Comparison of ENCODE assay signal across 18 cellular contexts in the genomic region with DNA sequence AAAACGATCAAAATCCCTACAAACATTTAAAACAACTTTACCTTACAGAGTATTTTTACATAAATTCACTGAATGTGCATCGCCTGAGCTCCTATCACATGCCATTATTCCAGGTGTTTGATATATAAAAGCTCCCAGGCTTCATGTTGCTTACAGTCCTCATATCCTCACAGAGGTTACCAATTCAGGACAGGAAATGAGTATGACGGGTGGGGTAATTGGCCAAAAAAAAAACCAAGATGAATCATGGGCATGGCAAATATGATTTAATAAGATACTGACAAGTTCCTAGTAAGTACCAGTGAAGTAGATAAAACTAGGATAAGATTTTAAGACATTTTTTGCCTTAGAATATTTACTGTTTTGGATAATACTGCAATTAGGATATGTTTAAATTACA.
DNase-seq lines count a peak whose midpoint lies in the region; ATAC-seq and TF ChIP-seq lines count a peak whose summit lies in the region.
"Had no signal": no experiment of that assay in that cellular context is flagged by ENCODE, and none has a peak within 500 bp of the region (broad histone marks: within the 10 kb centered on the region; RNA-seq: fewer than 3 reads in every experiment).

No MANE protein-coding gene starts in this region.

- H3K36me3 ChIP-seq in ACC112 (ENCODE audit: insufficient read depth, low read length) (peaks cover 5% of the 10 kb centered on the region; the same call in 1 of the 2 replicates), GM23338 (ENCODE audit: insufficient read depth) (no peaks in the 10 kb centered on the region), testis (ENCODE audit: low read depth, missing control alignments) (no peaks in the 10 kb centered on the region)

- intact Hi-C loops in testis (cut with DNase I; ENCODE audit: low total_unique reads), result no loop called here

- H3K27ac Mint-ChIP-seq in GM23338, result no peak overlapping the region

- H3K9me2 ChIP-seq in GM23338 (ENCODE audit: insufficient read depth), result no peaks in the 10 kb centered on the region

- CTCF ChIA-PET in RWPE1 (lab: Yijun Ruan, JAX), result no interaction called here

- H3K4me1 ChIP-seq in ACC112 (ENCODE audit: control insufficient read depth, insufficient read depth, low read length, unreplicated experiment), result peaks cover 12% of the 10 kb centered on the region
- no peaks in the 10 kb centered on the region for H3K4me1 ChIP-seq in GM23338 (ENCODE audit: insufficient read depth)
- no peaks in the 10 kb centered on the region for H3K4me1 ChIP-seq in testis
- H3K4me1 ChIP-seq: parathyroid adenoma, SJCRH30 had no signal

- no peaks in the 10 kb centered on the region for H3K79me2 ChIP-seq in ACC112 (ENCODE audit: control insufficient read depth, insufficient read depth, low read length, unreplicated experiment)
- no peaks in the 10 kb centered on the region; the same call in 1 of the 2 replicates for H3K79me2 ChIP-seq in GM23338 (replicated peaks; ENCODE audit: insufficient read depth)

- POLR2A ChIA-PET in RWPE1 (lab: Yijun Ruan, JAX; ENCODE audit: low non-redundant PET), result no interaction called here

- H3K4me3 Mint-ChIP-seq in GM23338, result no peak overlapping the region
- H3K4me3 Mint-ChIP-seq: H9, mesothelial cell of epicardium had no signal

- no peaks in the 10 kb centered on the region for H3F3A ChIP-seq in GM23338 (replicated peaks; ENCODE audit: low read depth)

- no peak overlapping the region for H3K4me3 ChIP-seq in ACC112 (ENCODE audit: low read depth, low read length)
- H3K4me3 ChIP-seq in GM23338, result no peak overlapping the region
- no peak overlapping the region for H3K4me3 ChIP-seq in fibroblast of pulmonary artery (replicated peaks; ENCODE audit: low read depth, low read length)
- H3K4me3 ChIP-seq in testis, result no peak overlapping the region
- H3K4me3 ChIP-seq: SJCRH30 had no signal

- ATAC-seq in GM23338, result no peak
- no peak for ATAC-seq in left lobe of liver
- no peak for ATAC-seq in HG03025 (IDR thresholded peaks at IDR 0.05; ENCODE audit: low FRiP score, unreplicated experiment)

- TF ChIP-seq POLR2A in testis (IDR thresholded peaks at IDR 0.05), result no peak

- no peaks in the 10 kb centered on the region for H3K4me1 Mint-ChIP-seq in GM23338
- H3K4me1 Mint-ChIP-seq: H9 had no signal

- WGBS in testis, 2 donors, result 75 to 81% methylated on average over 3 of the region's 3 CpGs

- H3K4me2 ChIP-seq in GM23338, result no peak overlapping the region

- no peak for DNase-seq in GM23338 (ENCODE audit: low spot score)
- peak; percentile 87 for DNase-seq in RWPE1 (ENCODE audit: low spot score)
- DNase-seq in fibroblast of pulmonary artery (ENCODE audit: low read depth), result peak; percentile 47
- no peak for DNase-seq in left lobe of liver (ENCODE audit: low spot score)
- DNase-seq in testis, result no peak
- DNase-seq in SKM-1 (lab: John Stamatoyannopoulos, UW; ENCODE audit: unreplicated experiment), result no peak
- DNase-seq: activated T-cell treated with anti-CD3 and anti-CD28 coated beads, Interleukin-2, amount 50 U/mL, for 48 hours; C1 segment of cervical spinal cord; effector memory CD4-positive, alpha-beta T cell; GDM1; H9; NCI-H1417 treated with DMSO at 0.1 percent for 48 hours; SJCRH30; stimulated activated CD4-positive, alpha-beta T cell treated with anti-CD3 and anti-CD28 coated beads, Interleukin-1b, Interleukin-23, amount 100 ng/mL, for 48 hours had no signal

- no peaks in the 10 kb centered on the region for H3K9me3 ChIP-seq in testis
- H3K9me3 ChIP-seq: SJCRH30 had no signal

- H3K27ac ChIP-seq in ACC112 (ENCODE audit: low read depth, low read length) (peak overlapping the region; percentile 38; the same call in 1 of the 2 replicates), GM23338 (ENCODE audit: low read depth) (peak overlapping the region; percentile 4), RWPE1 (peak overlapping the region; percentile 72), testis (no peak overlapping the region)
- H3K27ac ChIP-seq: parathyroid adenoma, SJCRH30 had no signal

- no peaks in the 10 kb centered on the region for H3K9me3 Mint-ChIP-seq in GM23338
- H3K9me3 Mint-ChIP-seq: H9, mesothelial cell of epicardium had no signal

- no peaks in the 10 kb centered on the region; the same call in 1 of the 2 replicates for H4K20me1 ChIP-seq in GM23338 (replicated peaks; ENCODE audit: insufficient read depth)

- H2AFZ ChIP-seq in ACC112 (ENCODE audit: low read length, unreplicated experiment), result no peak overlapping the region
- no peak overlapping the region for H2AFZ ChIP-seq in GM23338
- H2AFZ ChIP-seq: parathyroid adenoma had no signal

- H3K27me3 ChIP-seq in ACC112 (ENCODE audit: insufficient read depth, low read length) (no peaks in the 10 kb centered on the region), GM23338 (ENCODE audit: insufficient read depth) (no peaks in the 10 kb centered on the region), testis (no peaks in the 10 kb centered on the region)
- H3K27me3 ChIP-seq: SJCRH30 had no signal

- TF ChIP-seq CTCF in GM23338 (conservative IDR thresholded peaks at IDR 0.05; ENCODE audit: low read depth in 2 of 2), result no peak
- TF ChIP-seq CTCF in RWPE1 (conservative IDR thresholded peaks at IDR 0.05; ENCODE audit: low read depth), result no peak
- no peak for TF ChIP-seq CTCF in fibroblast of pulmonary artery (IDR thresholded peaks at IDR 0.05; ENCODE audit: low read length, missing control alignments)
- TF ChIP-seq CTCF in testis (IDR thresholded peaks at IDR 0.05), result no peak

- no peaks in the 10 kb centered on the region for H3K27me3 Mint-ChIP-seq in GM23338 (ENCODE audit: insufficient read depth, low read depth, poor library complexity)

- no peaks in the 10 kb centered on the region; the same call in 2 of the 3 replicates for H3K36me3 Mint-ChIP-seq in GM23338 (ENCODE audit: low read depth)

TF ChIP-seq in GM23338, 12 proteins besides CTCF, POLR2A, EP300 and RAD21 (continues in another document):
- TF ChIP-seq ZNF114 (CRISPR knock-in tag; IDR thresholded peaks at IDR 0.05) (no peak), EZH2 (IDR thresholded peaks at IDR 0.05; ENCODE audit: low read depth, unreplicated experiment) (no peak), JUNB (IDR thresholded peaks at IDR 0.05; ENCODE audit: unreplicated experiment) (no peak), NANOG (IDR thresholded peaks at IDR 0.05; ENCODE audit: borderline replicate concordance) (no peak), STAT1 (IDR thresholded peaks at IDR 0.05; ENCODE audit: unreplicated experiment) (no peak)
- TF ChIP-seq, protein P1, sequence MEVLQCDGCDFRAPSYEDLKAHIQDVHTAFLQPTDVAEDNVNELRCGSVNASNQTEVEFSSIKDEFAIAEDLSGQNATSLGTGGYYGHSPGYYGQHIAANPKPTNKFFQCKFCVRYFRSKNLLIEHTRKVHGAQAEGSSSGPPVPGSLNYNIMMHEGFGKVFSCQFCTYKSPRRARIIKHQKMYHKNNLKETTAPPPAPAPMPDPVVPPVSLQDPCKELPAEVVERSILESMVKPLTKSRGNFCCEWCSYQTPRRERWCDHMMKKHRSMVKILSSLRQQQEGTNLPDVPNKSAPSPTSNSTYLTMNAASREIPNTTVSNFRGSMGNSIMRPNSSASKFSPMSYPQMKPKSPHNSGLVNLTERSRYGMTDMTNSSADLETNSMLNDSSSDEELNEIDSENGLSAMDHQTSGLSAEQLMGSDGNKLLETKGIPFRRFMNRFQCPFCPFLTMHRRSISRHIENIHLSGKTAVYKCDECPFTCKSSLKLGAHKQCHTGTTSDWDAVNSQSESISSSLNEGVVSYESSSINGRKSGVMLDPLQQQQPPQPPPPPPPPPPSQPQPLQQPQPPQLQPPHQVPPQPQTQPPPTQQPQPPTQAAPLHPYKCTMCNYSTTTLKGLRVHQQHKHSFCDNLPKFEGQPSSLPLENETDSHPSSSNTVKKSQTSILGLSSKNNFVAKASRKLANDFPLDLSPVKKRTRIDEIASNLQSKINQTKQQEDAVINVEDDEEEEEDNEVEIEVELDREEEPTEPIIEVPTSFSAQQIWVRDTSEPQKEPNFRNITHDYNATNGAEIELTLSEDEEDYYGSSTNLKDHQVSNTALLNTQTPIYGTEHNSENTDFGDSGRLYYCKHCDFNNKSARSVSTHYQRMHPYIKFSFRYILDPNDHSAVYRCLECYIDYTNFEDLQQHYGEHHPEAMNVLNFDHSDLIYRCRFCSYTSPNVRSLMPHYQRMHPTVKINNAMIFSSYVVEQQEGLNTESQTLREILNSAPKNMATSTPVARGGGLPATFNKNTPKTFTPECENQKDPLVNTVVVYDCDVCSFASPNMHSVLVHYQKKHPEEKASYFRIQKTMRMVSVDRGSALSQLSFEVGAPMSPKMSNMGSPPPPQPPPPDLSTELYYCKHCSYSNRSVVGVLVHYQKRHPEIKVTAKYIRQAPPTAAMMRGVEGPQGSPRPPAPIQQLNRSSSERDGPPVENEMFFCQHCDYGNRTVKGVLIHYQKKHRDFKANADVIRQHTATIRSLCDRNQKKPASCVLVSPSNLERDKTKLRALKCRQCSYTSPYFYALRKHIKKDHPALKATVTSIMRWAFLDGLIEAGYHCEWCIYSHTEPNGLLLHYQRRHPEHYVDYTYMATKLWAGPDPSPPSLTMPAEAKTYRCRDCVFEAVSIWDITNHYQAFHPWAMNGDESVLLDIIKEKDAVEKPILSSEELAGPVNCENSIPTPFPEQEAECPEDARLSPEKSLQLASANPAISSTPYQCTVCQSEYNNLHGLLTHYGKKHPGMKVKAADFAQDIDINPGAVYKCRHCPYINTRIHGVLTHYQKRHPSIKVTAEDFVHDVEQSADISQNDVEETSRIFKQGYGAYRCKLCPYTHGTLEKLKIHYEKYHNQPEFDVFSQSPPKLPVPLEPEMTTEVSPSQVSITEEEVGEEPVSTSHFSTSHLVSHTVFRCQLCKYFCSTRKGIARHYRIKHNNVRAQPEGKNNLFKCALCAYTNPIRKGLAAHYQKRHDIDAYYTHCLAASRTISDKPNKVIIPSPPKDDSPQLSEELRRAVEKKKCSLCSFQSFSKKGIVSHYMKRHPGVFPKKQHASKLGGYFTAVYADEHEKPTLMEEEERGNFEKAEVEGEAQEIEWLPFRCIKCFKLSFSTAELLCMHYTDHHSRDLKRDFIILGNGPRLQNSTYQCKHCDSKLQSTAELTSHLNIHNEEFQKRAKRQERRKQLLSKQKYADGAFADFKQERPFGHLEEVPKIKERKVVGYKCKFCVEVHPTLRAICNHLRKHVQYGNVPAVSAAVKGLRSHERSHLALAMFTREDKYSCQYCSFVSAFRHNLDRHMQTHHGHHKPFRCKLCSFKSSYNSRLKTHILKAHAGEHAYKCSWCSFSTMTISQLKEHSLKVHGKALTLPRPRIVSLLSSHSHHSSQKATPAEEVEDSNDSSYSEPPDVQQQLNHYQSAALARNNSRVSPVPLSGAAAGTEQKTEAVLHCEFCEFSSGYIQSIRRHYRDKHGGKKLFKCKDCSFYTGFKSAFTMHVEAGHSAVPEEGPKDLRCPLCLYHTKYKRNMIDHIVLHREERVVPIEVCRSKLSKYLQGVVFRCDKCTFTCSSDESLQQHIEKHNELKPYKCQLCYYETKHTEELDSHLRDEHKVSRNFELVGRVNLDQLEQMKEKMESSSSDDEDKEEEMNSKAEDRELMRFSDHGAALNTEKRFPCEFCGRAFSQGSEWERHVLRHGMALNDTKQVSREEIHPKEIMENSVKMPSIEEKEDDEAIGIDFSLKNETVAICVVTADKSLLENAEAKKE (CRISPR knock-in tag; IDR thresholded peaks at IDR 0.05), result no peak

Comparison
In these comparisons a context has a peak if more than half of its experiments do, and no peak if none do; other contexts are left out.
1. H3K27ac ChIP-seq: peak in ACC112 (single experiment), GM23338 (single experiment) and RWPE1 (single experiment); none in testis (0 of 2).
2. DNase-seq: peak in RWPE1 (single experiment) and fibroblast of pulmonary artery (single experiment); none in GM23338 (single experiment), left lobe of liver (single experiment), testis (single experiment) and SKM-1 (single experiment).